Comparison of ENCODE assay signal across 1 cellular context in the genomic region with DNA sequence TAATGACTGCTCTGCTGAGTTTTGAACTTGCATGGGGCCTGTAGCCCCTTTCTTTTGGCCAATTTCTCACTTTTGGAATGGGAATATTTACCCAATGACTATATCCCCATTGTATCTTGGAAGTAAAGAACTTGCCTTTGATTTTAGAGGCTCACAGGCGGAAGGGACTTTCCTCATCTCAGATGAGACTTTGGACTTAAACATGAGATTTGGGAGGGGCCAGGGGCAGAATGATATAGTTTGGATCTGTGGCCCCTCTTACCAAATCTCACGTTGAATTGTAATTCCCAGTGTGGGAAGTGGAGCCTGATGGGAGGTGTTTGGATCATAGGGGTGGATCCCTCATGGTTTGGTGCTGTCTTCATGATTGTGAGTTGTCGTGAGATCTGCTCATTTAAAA.
TF ChIP-seq lines count a peak whose summit lies in the region.

No MANE protein-coding gene starts in this region.

TF ChIP-seq in H1, 55 proteins besides CTCF, POLR2A, EP300 and RAD21:
- TF ChIP-seq NRF1 (IDR thresholded peaks at IDR 0.05; ENCODE audit: low read depth, low read length) (no peak), SIX5 (IDR thresholded peaks at IDR 0.05; ENCODE audit: low read depth, low read length) (no peak), KDM4A (IDR thresholded peaks at IDR 0.05; ENCODE audit: low read depth, low read length, severe bottlenecking) (no peak), RFX5 (IDR thresholded peaks at IDR 0.05; ENCODE audit: borderline replicate concordance, low read depth, low read length) (no peak), PHF8 (conservative IDR thresholded peaks at IDR 0.05; ENCODE audit: low read depth, low read length) (no peak), RXRA (IDR thresholded peaks at IDR 0.05; ENCODE audit: insufficient read depth, low read depth, low read length) (no peak), RNF2 (IDR thresholded peaks at IDR 0.05; ENCODE audit: borderline replicate concordance, low read depth, low read length, missing control alignments, poor library complexity, severe bottlenecking) (no peak), SP1 (IDR thresholded peaks at IDR 0.05; ENCODE audit: low read depth, low read length) (no peak), SRF (IDR thresholded peaks at IDR 0.05; ENCODE audit: low read depth, low read length) (no peak), BCL11A (IDR thresholded peaks at IDR 0.05; ENCODE audit: low read depth in 2 of 2, low read length in 2 of 2) (no peak), JUND (IDR thresholded peaks at IDR 0.05; ENCODE audit: low read length) (no peak), POU5F1 (IDR thresholded peaks at IDR 0.05; ENCODE audit: low read depth, low read length) (no peak), TEAD4 (IDR thresholded peaks at IDR 0.05; ENCODE audit: low read depth, low read length) (no peak), TBP (IDR thresholded peaks at IDR 0.05; ENCODE audit: low read depth, low read length) (no peak), SAP30 (IDR thresholded peaks at IDR 0.05; ENCODE audit: insufficient read depth, insufficient replicate concordance, low read length) (no peak), ZNF274 (IDR thresholded peaks at IDR 0.05; ENCODE audit: borderline replicate concordance, extremely low read depth, low read length) (no peak)
- TF ChIP-seq, protein P1, sequence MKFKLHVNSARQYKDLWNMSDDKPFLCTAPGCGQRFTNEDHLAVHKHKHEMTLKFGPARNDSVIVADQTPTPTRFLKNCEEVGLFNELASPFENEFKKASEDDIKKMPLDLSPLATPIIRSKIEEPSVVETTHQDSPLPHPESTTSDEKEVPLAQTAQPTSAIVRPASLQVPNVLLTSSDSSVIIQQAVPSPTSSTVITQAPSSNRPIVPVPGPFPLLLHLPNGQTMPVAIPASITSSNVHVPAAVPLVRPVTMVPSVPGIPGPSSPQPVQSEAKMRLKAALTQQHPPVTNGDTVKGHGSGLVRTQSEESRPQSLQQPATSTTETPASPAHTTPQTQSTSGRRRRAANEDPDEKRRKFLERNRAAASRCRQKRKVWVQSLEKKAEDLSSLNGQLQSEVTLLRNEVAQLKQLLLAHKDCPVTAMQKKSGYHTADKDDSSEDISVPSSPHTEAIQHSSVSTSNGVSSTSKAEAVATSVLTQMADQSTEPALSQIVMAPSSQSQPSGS (IDR thresholded peaks at IDR 0.05; ENCODE audit: low read length): no peak
- TF ChIP-seq, protein P2, sequence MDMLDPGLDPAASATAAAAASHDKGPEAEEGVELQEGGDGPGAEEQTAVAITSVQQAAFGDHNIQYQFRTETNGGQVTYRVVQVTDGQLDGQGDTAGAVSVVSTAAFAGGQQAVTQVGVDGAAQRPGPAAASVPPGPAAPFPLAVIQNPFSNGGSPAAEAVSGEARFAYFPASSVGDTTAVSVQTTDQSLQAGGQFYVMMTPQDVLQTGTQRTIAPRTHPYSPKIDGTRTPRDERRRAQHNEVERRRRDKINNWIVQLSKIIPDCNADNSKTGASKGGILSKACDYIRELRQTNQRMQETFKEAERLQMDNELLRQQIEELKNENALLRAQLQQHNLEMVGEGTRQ (IDR thresholded peaks at IDR 0.05; ENCODE audit: low read length): no peak
